ENCODE assay signal across 20 cellular contexts in the genomic region with DNA sequence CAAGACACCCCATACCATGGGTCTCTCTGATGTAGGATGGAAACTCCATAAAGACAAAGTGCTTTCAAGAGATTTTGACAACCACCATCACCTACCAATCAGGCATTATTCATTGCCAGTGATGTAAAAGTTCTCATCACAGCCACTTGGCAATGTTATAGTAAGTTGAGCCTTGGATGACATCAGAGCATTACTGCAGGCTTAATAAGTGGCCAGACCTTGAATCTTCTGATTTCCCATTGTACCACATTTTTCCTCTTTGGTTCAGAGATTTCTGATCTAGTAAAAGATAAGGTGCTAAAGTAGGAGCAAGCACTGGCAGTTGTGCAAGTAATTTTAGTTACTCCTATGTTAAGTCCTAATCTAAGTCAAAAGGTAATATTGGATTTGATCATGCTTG. TPM values are rescaled to one million over a fixed set of nuclear protein-coding genes. Genes with fewer than 3 reads are reported as not detected.
"Had no signal": no experiment of that assay in that cellular context is flagged by ENCODE, and none has a peak within 500 bp of the region (broad histone marks: within the 10 kb centered on the region; RNA-seq: fewer than 3 reads in every experiment).

No MANE protein-coding gene starts in this region.

- H3K4me3 ChIP-seq: adrenal gland, esophagus muscularis mucosa, left lung, suprapubic skin had no signal

- H3K4me3 Mint-ChIP-seq: activated B cell treated with CpG ODN at 0.5 μM for 24 hours; activated CD4-positive, alpha-beta T cell treated with anti-CD3 and anti-CD28 coated beads, Interleukin-2, amount 10 ng/mL, durations not matched to agents 7 days and 5 days; activated naive CD4-positive, alpha-beta T cell treated with anti-CD3 and anti-CD28 coated beads, Interleukin-2, amount 10 ng/mL, durations not matched to agents 7 days and 5 days; memory B cell; nephron; T-helper 17 cell; type B pancreatic cell had no signal

- H3K4me1 ChIP-seq: adrenal gland, esophagus muscularis mucosa, left lung, suprapubic skin had no signal

- H3K9me3 ChIP-seq: adrenal gland, esophagus muscularis mucosa, left lung, suprapubic skin had no signal

- H3K36me3 Mint-ChIP-seq: activated naive CD4-positive, alpha-beta T cell treated with anti-CD3 and anti-CD28 coated beads, Interleukin-2, amount 10 ng/mL, durations not matched to agents 7 days and 5 days; type B pancreatic cell had no signal

- H3K27me3 ChIP-seq: adrenal gland, brain microvascular endothelial cell, esophagus muscularis mucosa, left lung, suprapubic skin had no signal

- H3K27me3 Mint-ChIP-seq: activated B cell treated with CpG ODN at 0.5 μM for 24 hours; activated CD4-positive, alpha-beta T cell treated with anti-CD3 and anti-CD28 coated beads, Interleukin-2, amount 10 ng/mL, durations not matched to agents 7 days and 5 days; activated naive CD4-positive, alpha-beta T cell treated with anti-CD3 and anti-CD28 coated beads, Interleukin-2, amount 10 ng/mL, durations not matched to agents 7 days and 5 days; memory B cell; T-helper 17 cell; type B pancreatic cell had no signal

- H3K27ac Mint-ChIP-seq: activated B cell treated with CpG ODN at 0.5 μM for 24 hours; activated CD4-positive, alpha-beta T cell treated with anti-CD3 and anti-CD28 coated beads, Interleukin-2, amount 10 ng/mL, durations not matched to agents 7 days and 5 days; activated naive CD4-positive, alpha-beta T cell treated with anti-CD3 and anti-CD28 coated beads, Interleukin-2, amount 10 ng/mL, durations not matched to agents 7 days and 5 days; activated T-helper 2 cell treated with anti-CD3 and anti-CD28 coated beads, Interferon-gamma antibody, Interleukin-2, Interleukin-4, amounts not matched to agents 10 μg/mL and 5 μg/mL and 100 μg/mL, durations not matched to agents 14 hours and 24 hours and 36 hours; memory B cell; nephron; T-helper 17 cell; type B pancreatic cell had no signal

- H3K4me1 Mint-ChIP-seq: activated B cell treated with CpG ODN at 0.5 μM for 24 hours; activated CD4-positive, alpha-beta T cell treated with anti-CD3 and anti-CD28 coated beads, Interleukin-2, amount 10 ng/mL, durations not matched to agents 7 days and 5 days; activated naive CD4-positive, alpha-beta T cell treated with anti-CD3 and anti-CD28 coated beads, Interleukin-2, amount 10 ng/mL, durations not matched to agents 7 days and 5 days; memory B cell; nephron; T-helper 17 cell had no signal

- DNase-seq: activated B cell treated with CpG ODN at 0.5 μM for 24 hours; activated CD4-positive, alpha-beta T cell treated with anti-CD3 and anti-CD28 coated beads, Interleukin-2, amount 10 ng/mL, durations not matched to agents 7 days and 5 days; activated naive CD4-positive, alpha-beta T cell treated with anti-CD3 and anti-CD28 coated beads, Interleukin-2, amount 10 ng/mL, durations not matched to agents 7 days and 5 days; activated T-cell treated with anti-CD3 and anti-CD28 coated beads for 4 hours; adrenal gland; brain microvascular endothelial cell; glutamatergic neuron; left lung; stimulated activated CD4-positive, alpha-beta T cell treated with anti-CD3 and anti-CD28 coated beads, Interleukin-4, amount 100 ng/mL, for 1 hour; stimulated activated CD8-positive, alpha-beta memory T cell treated with anti-CD3 and anti-CD28 coated beads, Interleukin-4, amount 100 ng/mL, for 48 hours; stimulated activated naive CD8-positive, alpha-beta T cell treated with anti-CD3 and anti-CD28 coated beads, Interleukin-15, Interleukin-2, amounts not matched to agents 100 U/mL and 50 U/mL, for 24 hours; T-helper 17 cell had no signal

- H3K9me3 Mint-ChIP-seq: activated B cell treated with CpG ODN at 0.5 μM for 24 hours; activated CD4-positive, alpha-beta T cell treated with anti-CD3 and anti-CD28 coated beads, Interleukin-2, amount 10 ng/mL, durations not matched to agents 7 days and 5 days; activated naive CD4-positive, alpha-beta T cell treated with anti-CD3 and anti-CD28 coated beads, Interleukin-2, amount 10 ng/mL, durations not matched to agents 7 days and 5 days; activated T-helper 2 cell treated with anti-CD3 and anti-CD28 coated beads, Interferon-gamma antibody, Interleukin-2, Interleukin-4, amounts not matched to agents 10 μg/mL and 5 μg/mL and 100 μg/mL, durations not matched to agents 14 hours and 24 hours and 36 hours; nephron; type B pancreatic cell had no signal

- ATAC-seq: left lung; stimulated activated naive CD8-positive, alpha-beta T cell treated with anti-CD3 and anti-CD28 coated beads, Interleukin-15, Interleukin-2, amounts not matched to agents 100 U/mL and 50 U/mL, for 24 hours; T-helper 17 cell had no signal

- H3K36me3 ChIP-seq: adrenal gland, brain microvascular endothelial cell, esophagus muscularis mucosa, left lung, suprapubic skin had no signal

RNA-seq across cellular contexts. Expression of a gene that starts 36.5 kb away (rescaled TPM):
- total RNA-seq: activated B cell treated with CpG ODN at 0.5 μM for 24 hours; activated CD4-positive, alpha-beta T cell treated with anti-CD3 and anti-CD28 coated beads, Interleukin-2, amount 10 ng/mL, durations not matched to agents 7 days and 5 days; activated CD8-positive, alpha-beta memory T cell treated with anti-CD3 and anti-CD28 coated beads for 36 hours; activated T-helper 2 cell treated with anti-CD3 and anti-CD28 coated beads, Interferon-gamma antibody, Interleukin-2, Interleukin-4, amounts not matched to agents 10 μg/mL and 5 μg/mL and 100 μg/mL, durations not matched to agents 14 hours and 24 hours and 36 hours; pulmonary artery endothelial cell; T-helper 17 cell had no signal
